ENCODE assay signal across 8 cellular contexts in the genomic region with DNA sequence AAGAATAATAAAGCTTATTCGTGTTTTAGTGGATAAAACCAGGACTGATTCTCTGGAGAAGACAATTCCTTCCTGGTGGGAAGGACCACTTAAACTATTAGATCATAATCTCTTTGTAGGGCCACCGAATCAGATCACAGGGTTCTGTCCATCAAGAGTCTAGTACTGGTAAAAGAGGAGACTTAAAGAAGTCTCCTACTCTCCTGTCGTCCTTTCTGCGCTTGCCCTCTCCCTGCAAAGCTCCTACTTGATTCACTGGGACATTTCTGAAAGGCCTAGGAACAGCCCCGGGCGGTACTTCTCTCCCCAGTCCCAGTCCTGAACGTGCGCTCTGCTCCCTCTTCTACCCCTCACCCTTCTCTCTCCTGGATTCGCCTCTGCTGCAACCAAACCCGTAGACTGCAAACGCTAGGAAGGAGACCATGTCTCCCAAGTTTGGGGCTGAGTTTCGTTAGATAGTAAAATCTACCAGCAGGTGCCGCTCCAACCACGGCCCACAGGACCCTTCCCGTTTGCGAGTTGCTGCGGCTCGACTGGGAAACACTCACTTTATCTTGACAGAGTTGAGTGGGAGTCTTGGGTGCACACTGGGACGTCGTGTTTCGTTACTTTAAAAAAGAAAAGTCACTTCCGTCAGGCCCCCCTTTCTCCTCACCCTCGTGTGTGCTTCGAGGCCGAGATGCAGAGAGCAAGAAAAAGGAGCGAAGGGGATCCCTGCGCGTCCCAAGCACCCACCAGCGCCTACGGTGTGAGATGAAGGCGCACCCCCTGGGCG. TPM values are rescaled to one million over a fixed set of nuclear protein-coding genes. Genes with fewer than 3 reads are reported as not detected.
DNase-seq lines count a peak whose midpoint lies in the region; ATAC-seq and TF ChIP-seq lines count a peak whose summit lies in the region.

No MANE protein-coding gene starts in this region.

- DNase-seq in Right ventricle myocardium inferior (ENCODE audit: missing footprints) (peak; percentile 81), cardiac septum (ENCODE audit: low spot score) (no peak), NCI-H2227 treated with DMSO at 0.1 percent for 48 hours (lab: John Stamatoyannopoulos, UW) (peak; percentile 54), dermis microvascular lymphatic vessel endothelial cell (ENCODE audit: low read depth in 2 of 2) (peak; percentile 43 to 74), lower lobe of right lung (peak; percentile 67), LoVo (ENCODE audit: low spot score) (no peak)
- peak; percentile 60 to 66 for DNase-seq in activated CD4-positive, alpha-beta T cell treated with anti-CD3 and anti-CD28 coated beads for 4 hours
- peak; percentile 33 for DNase-seq in stimulated activated CD8-positive, alpha-beta memory T cell treated with anti-CD3 and anti-CD28 coated beads, Interleukin-12 subunit alpha, Interleukin-12 subunit beta, amount 100 ng/mL, for 1 hour (ENCODE audit: low read depth)

- peaks cover 58% of the 10 kb centered on the region for H3K27me3 ChIP-seq in lower lobe of right lung (ENCODE audit: low read depth)

- peak; percentile 69 for ATAC-seq in Right ventricle myocardium inferior
- peak; percentile 74 to 84 for ATAC-seq in lower lobe of right lung

- H3K4me1 ChIP-seq in lower lobe of right lung, result peaks cover 17% of the 10 kb centered on the region

- H3K27ac ChIP-seq in lower lobe of right lung, result no peak overlapping the region

- no peaks in the 10 kb centered on the region for H3K9me3 ChIP-seq in lower lobe of right lung

- peak overlapping the region; percentile 38 for H3K4me3 ChIP-seq in lower lobe of right lung

- peak; percentile 59 for TF ChIP-seq CTCF in lower lobe of right lung (IDR thresholded peaks at IDR 0.05)

- intact Hi-C loops in Right ventricle myocardium inferior (cut with DNase I), result loop anchor here (5.0 kb wide), 3 partner anchors 73 to 158 kb away; no protein-coding TSS in a partner anchor
- intact Hi-C loops in cardiac septum (cut with DNase I), result loop anchor here (5.0 to 10.0 kb wide), 3 partner anchors 132 to 158 kb away; no protein-coding TSS in a partner anchor
- intact Hi-C loops in lower lobe of right lung (cut with DNase I), result no loop called here

- no peaks in the 10 kb centered on the region for H3K36me3 ChIP-seq in lower lobe of right lung

RNA-seq across cellular contexts. Expression of a gene that starts 1.0 kb away (rescaled TPM):
- total RNA-seq in Right ventricle myocardium inferior (not detected), cardiac septum (not detected), dermis microvascular lymphatic vessel endothelial cell (0.13 TPM in 1 of 2 replicates, not detected in the other), lower lobe of right lung (not detected)

RNA-seq across cellular contexts. Expression of a gene that starts 21.5 kb away (rescaled TPM):
- total RNA-seq in Right ventricle myocardium inferior, result 2.3 TPM
- 1.6 TPM for total RNA-seq in cardiac septum
- 8.0 and 23.4 TPM in 2 replicates for total RNA-seq in dermis microvascular lymphatic vessel endothelial cell
- total RNA-seq in lower lobe of right lung, result 2.1 TPM

RNA-seq across cellular contexts. Expression of a gene that starts 30.9 kb away (rescaled TPM):
- total RNA-seq in Right ventricle myocardium inferior (0.22 TPM), cardiac septum (0.13 TPM), dermis microvascular lymphatic vessel endothelial cell (0.13 TPM in 2 replicates), lower lobe of right lung (0.71 TPM)

RNA-seq across cellular contexts. Expression of a gene that starts 46.1 kb away (rescaled TPM):
- total RNA-seq in Right ventricle myocardium inferior (0.41 TPM), cardiac septum (0.16 TPM), dermis microvascular lymphatic vessel endothelial cell (under 0.01 TPM in 2 replicates), lower lobe of right lung (3.0 TPM)

Comparison
In these comparisons a context has a peak if more than half of its experiments do, and no peak if none do; other contexts are left out.
1. DNase-seq: peak in Right ventricle myocardium inferior (single experiment), NCI-H2227 treated with DMSO at 0.1 percent for 48 hours (single experiment), activated CD4-positive, alpha-beta T cell treated with anti-CD3 and anti-CD28 coated beads for 4 hours (2 of 2), dermis microvascular lymphatic vessel endothelial cell (2 of 2), lower lobe of right lung (single experiment) and stimulated activated CD8-positive, alpha-beta memory T cell treated with anti-CD3 and anti-CD28 coated beads, Interleukin-12 subunit alpha, Interleukin-12 subunit beta, amount 100 ng/mL, for 1 hour (single experiment); none in cardiac septum (single experiment) and LoVo (single experiment).